Comparison of ENCODE assay signal across 25 cellular contexts in the genomic region with DNA sequence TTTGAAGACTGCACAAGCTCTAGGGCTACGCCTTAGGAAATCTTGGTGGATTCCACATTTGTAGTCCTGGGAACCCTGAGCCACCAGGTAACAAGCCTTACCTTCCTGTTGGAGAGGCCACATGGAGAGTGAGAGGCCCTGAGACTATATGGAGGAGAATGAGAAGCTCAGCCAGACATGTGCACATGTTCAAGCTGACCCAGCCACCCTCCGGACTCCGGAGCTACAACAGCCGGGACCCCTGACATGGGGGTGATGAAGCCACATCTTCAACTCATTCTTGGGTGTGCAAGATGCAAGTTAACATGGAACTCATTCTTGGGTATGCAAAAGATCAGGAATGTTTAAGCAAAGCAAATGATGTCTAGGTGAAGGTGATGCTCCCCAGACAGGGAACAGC.
DNase-seq lines count a peak whose midpoint lies in the region; ATAC-seq and TF ChIP-seq lines count a peak whose summit lies in the region.
"Had no signal": no experiment of that assay in that cellular context is flagged by ENCODE, and none has a peak within 500 bp of the region (broad histone marks: within the 10 kb centered on the region; RNA-seq: fewer than 3 reads in every experiment).

No MANE protein-coding gene starts in this region.

- no peak for ATAC-seq in gastrocnemius medialis
- ATAC-seq in upper lobe of right lung: no peak

- no peak for TF ChIP-seq CTCF in DOHH2 (IDR thresholded peaks at IDR 0.05; ENCODE audit: low read depth, low read length, poor library complexity, severe bottlenecking)
- no peak for TF ChIP-seq CTCF in OCI-LY7 (conservative IDR thresholded peaks at IDR 0.05; ENCODE audit: low read length)
- no peak for TF ChIP-seq CTCF in esophagus muscularis mucosa (IDR thresholded peaks at IDR 0.05)
- TF ChIP-seq CTCF in gastrocnemius medialis (IDR thresholded peaks at IDR 0.05 in 4 of 5, conservative IDR thresholded peaks at IDR 0.05 in 1 of 5): no peak
- no peak for TF ChIP-seq CTCF in upper lobe of right lung (IDR thresholded peaks at IDR 0.05)

- H3K9me3 ChIP-seq in DOHH2 (ENCODE audit: control insufficient read depth, insufficient read depth, low read length) (no peaks in the 10 kb centered on the region), OCI-LY7 (ENCODE audit: low read length) (no peaks in the 10 kb centered on the region), esophagus muscularis mucosa (no peaks in the 10 kb centered on the region), gastrocnemius medialis (no peaks in the 10 kb centered on the region), upper lobe of right lung (no peaks in the 10 kb centered on the region)
- H3K9me3 ChIP-seq: BLaER1, Caco-2, Peyer's patch, SJCRH30 had no signal

- H3K4me3 ChIP-seq in DOHH2 (ENCODE audit: low read length) (no peak overlapping the region), OCI-LY7 (ENCODE audit: low read depth, low read length, poor library complexity, severe bottlenecking) (no peak overlapping the region), esophagus muscularis mucosa (no peak overlapping the region), gastrocnemius medialis (no peak overlapping the region), upper lobe of right lung (no peak overlapping the region)
- H3K4me3 ChIP-seq: BLaER1, GM23338, Peyer's patch, SJCRH30 had no signal

- H3K9me2 ChIP-seq in DOHH2 (replicated peaks; ENCODE audit: control insufficient read depth, low read length) (no peaks in the 10 kb centered on the region), OCI-LY7 (ENCODE audit: insufficient read depth, low read length) (no peaks in the 10 kb centered on the region)

- H3K4me1 ChIP-seq in DOHH2 (ENCODE audit: control insufficient read depth, low read length) (peaks cover 95% of the 10 kb centered on the region), OCI-LY7 (ENCODE audit: insufficient read depth, low read length, poor library complexity, severe bottlenecking) (peaks cover 73% of the 10 kb centered on the region), esophagus muscularis mucosa (peaks cover 7 to 25% (median 18%) of the 10 kb centered on the region in 4 donors), gastrocnemius medialis (peaks cover 27 to 33% of the 10 kb centered on the region in 2 donors), upper lobe of right lung (peaks cover 5% of the 10 kb centered on the region)
- H3K4me1 ChIP-seq: Peyer's patch, SJCRH30 had no signal

- POLR2A ChIA-PET in OCI-LY7 (lab: Charles Lee): no interaction called here

- TF ChIP-seq POLR2A in esophagus muscularis mucosa (IDR thresholded peaks at IDR 0.05; ENCODE audit: low read depth): no peak
- TF ChIP-seq POLR2A in gastrocnemius medialis (IDR thresholded peaks at IDR 0.05): no peak

- TF ChIP-seq EP300 in esophagus muscularis mucosa (IDR thresholded peaks at IDR 0.05): no peak

- CTCF ChIA-PET in OCI-LY7 (lab: Charles Lee; ENCODE audit: unreplicated experiment): no interaction called here

- peak overlapping the region; percentile 54 for H3K27ac ChIP-seq in DOHH2 (ENCODE audit: low read depth, low read length)
- peak overlapping the region; percentile 26 for H3K27ac ChIP-seq in OCI-LY7 (ENCODE audit: low read depth, low read length, poor library complexity, severe bottlenecking)
- no peak overlapping the region for H3K27ac ChIP-seq in esophagus muscularis mucosa (replicated peaks in 1 of 4)
- H3K27ac ChIP-seq in gastrocnemius medialis: peak overlapping the region in 3 of 4 donors; percentile 82 to 98 (median 87)
- H3K27ac ChIP-seq in upper lobe of right lung: no peak overlapping the region
- H3K27ac ChIP-seq: Peyer's patch, SJCRH30 had no signal

- in situ Hi-C loops in gastrocnemius medialis (cut with MboI; ENCODE audit: low sequenced_read_pairs in 4 of 4): loop anchor here in 2 of 4 donors (25.0 kb wide), 1 partner anchor 568 kb away; a partner anchor contains a TSS

- peaks cover 10% of the 10 kb centered on the region for H3K79me2 ChIP-seq in DOHH2 (ENCODE audit: control insufficient read depth, low read length)
- no peaks in the 10 kb centered on the region for H3K79me2 ChIP-seq in OCI-LY7 (ENCODE audit: insufficient read depth, low read depth, low read length)

- H3K27me3 ChIP-seq in DOHH2 (ENCODE audit: control insufficient read depth, low read length) (no peaks in the 10 kb centered on the region), esophagus muscularis mucosa (no peaks in the 10 kb centered on the region), gastrocnemius medialis (no peaks in the 10 kb centered on the region), upper lobe of right lung (no peaks in the 10 kb centered on the region)
- H3K27me3 ChIP-seq: BLaER1, Peyer's patch, SJCRH30 had no signal

- H3K4me2 ChIP-seq in DOHH2 (ENCODE audit: low read length) (peak overlapping the region; percentile 5; the same call in 1 of the 2 replicates), OCI-LY7 (ENCODE audit: low read length) (peak overlapping the region; percentile 34; the same call in 1 of the 2 replicates)
- H3K4me2 ChIP-seq: GM23338 had no signal

- intact Hi-C loops in OCI-LY7 (cut with micrococcal nuclease; ENCODE audit: unreplicated experiment) (no loop called here), esophagus muscularis mucosa (cut with DNase I) (no loop called here), gastrocnemius medialis (cut with DNase I; ENCODE audit: low total_unique reads) (no loop called here), upper lobe of right lung (cut with DNase I) (no loop called here)

- H3F3A ChIP-seq in DOHH2 (ENCODE audit: control insufficient read depth, insufficient read depth): peaks cover 16% of the 10 kb centered on the region

- peaks cover 3% of the 10 kb centered on the region; the same call in 1 of the 2 replicates for H3K36me3 ChIP-seq in DOHH2 (ENCODE audit: control insufficient read depth, low read length)
- H3K36me3 ChIP-seq in OCI-LY7 (ENCODE audit: insufficient read depth, low read length): no peaks in the 10 kb centered on the region
- H3K36me3 ChIP-seq in esophagus muscularis mucosa: no peaks in the 10 kb centered on the region
- H3K36me3 ChIP-seq in gastrocnemius medialis: no peaks in the 10 kb centered on the region
- H3K36me3 ChIP-seq in upper lobe of right lung: no peaks in the 10 kb centered on the region
- H3K36me3 ChIP-seq: BLaER1, Peyer's patch, SJCRH30 had no signal

- WGBS in esophagus muscularis mucosa: 95% methylated on average over 4 of the region's 4 CpGs

- BruUV-seq in OCI-LY7 (replicated peaks; lab: Mats Ljungman, UMichigan): no TSS peak

- DNase-seq in OCI-LY7 (ENCODE audit: low spot score) (no peak), esophagus muscularis mucosa (ENCODE audit: extremely low spot score) (peak; percentile 64), gastrocnemius medialis (no peak), occipital lobe (lab: John Stamatoyannopoulos, UW) (no peak), GDM1 (lab: John Stamatoyannopoulos, UW) (no peak), upper lobe of right lung (no peak)
- DNase-seq: ACHN; Caco-2; CD4-positive, alpha-beta T cell; DMS 273 treated with DMSO at 0.1 percent for 48 hours; DMS79 treated with DMSO at 0.1 percent for 48 hours; HCEC 1CT; Kasumi-1; NCI-H1694; NCI-H2081; NCI-H2171; NCI-H345; NCI-H524; NCI-H774; NK-92 treated with Interleukin-12 subunit alpha and Interleukin-12 subunit beta, amount 100 ng/mL, for 24 hours; Peyer's patch; SJCRH30 had no signal

- H4K20me1 ChIP-seq in DOHH2 (ENCODE audit: control insufficient read depth, insufficient read depth, low read depth, low read length): no peaks in the 10 kb centered on the region
- no peaks in the 10 kb centered on the region for H4K20me1 ChIP-seq in OCI-LY7 (ENCODE audit: insufficient read depth, low read length)
- H4K20me1 ChIP-seq: BLaER1 had no signal

- H2AFZ ChIP-seq in OCI-LY7 (ENCODE audit: low read length): peak overlapping the region; percentile 30; the same call in 1 of the 2 replicates
- H2AFZ ChIP-seq: GM23338 had no signal

Comparison
In these comparisons a context has a peak if more than half of its experiments do, and no peak if none do; other contexts are left out.
1. H3K27ac ChIP-seq: peak in DOHH2 (single experiment), OCI-LY7 (single experiment) and gastrocnemius medialis (3 of 4); none in esophagus muscularis mucosa (0 of 4) and upper lobe of right lung (single experiment).